In genomic region chr19:51422053-51422448, GRCh38 we compare ENCODE assay signal across 8 cellular contexts. TPM values are rescaled to one million over a fixed set of nuclear protein-coding genes. Genes with fewer than 3 reads are reported as not detected.
DNase-seq lines count a peak whose midpoint lies in the region; ATAC-seq and TF ChIP-seq lines count a peak whose summit lies in the region.

No MANE protein-coding gene starts in this region.

- no peak overlapping the region for H3K27ac ChIP-seq in HL-60 (replicated peaks)

- no peaks in the 10 kb centered on the region for H3K4me1 ChIP-seq in adipocyte (ENCODE audit: control insufficient read depth, insufficient read depth, low read length)

- DNase-seq in Caki2 (ENCODE audit: low read depth), result peak; percentile 70
- peak; percentile 78 to 84 for DNase-seq in HL-60 (ENCODE audit: low read depth in 1 of 2, low spot score in 1 of 2)
- peak; percentile 40 to 85 (median 72) for DNase-seq in T-cell
- DNase-seq in adipocyte (ENCODE audit: low read depth), result peak; percentile 75
- DNase-seq in left ventricle myocardium superior, result peak; percentile 90
- DNase-seq in retina, result peak; percentile 85
- DNase-seq in NCI-H128 (lab: John Stamatoyannopoulos, UW; ENCODE audit: unreplicated experiment), result no peak

- H3K36me3 Mint-ChIP-seq in T-cell, result no peaks in the 10 kb centered on the region

- no peaks in the 10 kb centered on the region for H3K9me3 Mint-ChIP-seq in T-cell

- no peaks in the 10 kb centered on the region for H3K36me3 ChIP-seq in adipocyte (ENCODE audit: control insufficient read depth, insufficient read depth, low read length, severe bottlenecking)

- POLR2A ChIA-PET in T-cell (lab: Charles Lee), result no interaction called here

- H3K4me1 Mint-ChIP-seq in T-cell, result peaks cover 0 to 9% (median 0%) of the 10 kb centered on the region in 3 donors

- H3K27ac Mint-ChIP-seq in T-cell, result peak overlapping the region in 1 of 2 donors; percentile 70

- H3K9ac ChIP-seq in adipocyte (ENCODE audit: low read length), result no peak overlapping the region

- no peaks in the 10 kb centered on the region for H3K9me3 ChIP-seq in adipocyte (ENCODE audit: control insufficient read depth, low read length)

- H3K27me3 ChIP-seq in HL-60 (ENCODE audit: insufficient read depth, poor library complexity, severe bottlenecking) (no peaks in the 10 kb centered on the region), adipocyte (replicated peaks; ENCODE audit: control insufficient read depth, insufficient read depth, low read length) (peaks cover 17% of the 10 kb centered on the region)

- CTCF ChIA-PET in T-cell (lab: Charles Lee), result interaction anchor here (0.5 to 1.4 kb wide), 8 partner anchors 17 to 414 kb away, joined by 3 to 9 read pairs (median 3); no protein-coding TSS in a partner anchor

- peak overlapping the region in 1 of 3 donors; percentile 27 for H3K4me3 Mint-ChIP-seq in T-cell

- TF ChIP-seq CTCF in HL-60 (IDR thresholded peaks at IDR 0.05; ENCODE audit: insufficient read depth, low read length), result peak; percentile 88

- in situ Hi-C loops in Caki2 (cut with HindIII; ENCODE audit: low pct_unique_long_range_greater_than_20kb, low sequenced_read_pairs), result no loop called here

- H3K4me3 ChIP-seq in HL-60 (replicated peaks; ENCODE audit: insufficient read depth, low read length), result no peak overlapping the region
- H3K4me3 ChIP-seq in adipocyte (ENCODE audit: low read length), result no peak overlapping the region

- intact Hi-C loops in left ventricle myocardium superior (cut with micrococcal nuclease), result no loop called here

- H3K27me3 Mint-ChIP-seq in T-cell, result peaks cover 26 to 41% of the 10 kb centered on the region in 2 donors

- ATAC-seq in T-cell (replicated peaks in 1 of 4) (peak; percentile 74 to 93 (median 86)), left ventricle myocardium superior (peak; percentile 85), HG03354 (IDR thresholded peaks at IDR 0.05; ENCODE audit: poor library complexity, severe bottlenecking, unreplicated experiment) (no peak)

RNA-seq across cellular contexts. Expression of gene SIGLEC10, which starts 4.6 kb away (rescaled TPM):
- not detected in 2 replicates for total RNA-seq in Caki2 (2014; rRNA removed; shearing (Covaris generic); ENCODE audit: low replicate concordance)
- total RNA-seq in T-cell, result 1 to 10 TPM in 3 of 5 donors, under 1 TPM in 2; 0.67 to 6.7 (median 1.8) TPM
- 0.40 TPM for total RNA-seq in left ventricle myocardium superior

RNA-seq across cellular contexts. Expression of gene C19orf84, which starts 31.7 kb away (rescaled TPM):
- not detected in 2 replicates for total RNA-seq in Caki2 (2014; rRNA removed; shearing (Covaris generic); ENCODE audit: low replicate concordance)
- not detected for total RNA-seq in T-cell
- not detected for total RNA-seq in left ventricle myocardium superior

RNA-seq across cellular contexts. Expression of gene LIM2, which starts 34.3 kb away (rescaled TPM):
- total RNA-seq in Caki2 (2014; rRNA removed; shearing (Covaris generic); ENCODE audit: low replicate concordance), result not detected in 2 replicates
- total RNA-seq in T-cell (not detected), left ventricle myocardium superior (not detected)

RNA-seq across cellular contexts. Expression of gene SIGLEC8, which starts 36.2 kb away (rescaled TPM):
- total RNA-seq in Caki2 (2014; rRNA removed; shearing (Covaris generic); ENCODE audit: low replicate concordance), result not detected in 2 replicates
- total RNA-seq in T-cell (not detected), left ventricle myocardium superior (0.15 TPM)

RNA-seq across cellular contexts. Expression of gene NKG7, which starts 49.6 kb away (rescaled TPM):
- total RNA-seq in Caki2 (2014; rRNA removed; shearing (Covaris generic); ENCODE audit: low replicate concordance), result not detected in 2 replicates
- total RNA-seq in T-cell, result 100 to 1,000 TPM in 4 of 5 donors, 10 to 100 TPM in 1; 42.9 to 356 (median 105) TPM
- total RNA-seq in left ventricle myocardium superior, result 0.99 TPM
